Comparison of ENCODE assay signal across 8 cellular contexts in genomic region chr2:96342085-96342484, GRCh38. TPM values are rescaled to one million over a fixed set of nuclear protein-coding genes. Genes with fewer than 3 reads are reported as not detected.
A peak's percentile ranks its signal among the peaks of the same experiment; 100 is the strongest.
DNase-seq lines count a peak whose midpoint lies in the region; ATAC-seq and TF ChIP-seq lines count a peak whose summit lies in the region.

No MANE protein-coding gene starts in this region.

- no peak overlapping the region for H3K9ac ChIP-seq in GM23248

- in situ Hi-C loops in GM23248 (cut with MboI), result no loop called here

- H3K79me2 ChIP-seq in ACC112 (ENCODE audit: control insufficient read depth, insufficient read depth, low read length, unreplicated experiment) (peaks cover 42% of the 10 kb centered on the region), GM23248 (ENCODE audit: insufficient read depth) (peaks cover 52% of the 10 kb centered on the region)

- peaks cover 25% of the 10 kb centered on the region for H3K4me1 ChIP-seq in ACC112 (ENCODE audit: control insufficient read depth, insufficient read depth, low read length, unreplicated experiment)
- H3K4me1 ChIP-seq in GM23248 (ENCODE audit: insufficient read depth), result no peaks in the 10 kb centered on the region
- no peaks in the 10 kb centered on the region for H3K4me1 ChIP-seq in tibial nerve
- H3K4me1 ChIP-seq in heart left ventricle, result peaks cover 0 to 30% (median 0%) of the 10 kb centered on the region in 12 donors

- no peak for TF ChIP-seq EP300 in tibial nerve (IDR thresholded peaks at IDR 0.05)

- H3F3A ChIP-seq in GM23248 (ENCODE audit: insufficient read depth), result no peaks in the 10 kb centered on the region

- TF ChIP-seq CTCF in tibial nerve (IDR thresholded peaks at IDR 0.05), result no peak
- TF ChIP-seq CTCF in heart left ventricle (IDR thresholded peaks at IDR 0.05), result no peak

- no peaks in the 10 kb centered on the region for H3K9me2 ChIP-seq in GM23248 (ENCODE audit: insufficient read depth)

- intact Hi-C loops in heart left ventricle (cut with DNase I), result loop anchor here in 1 of 10 donors (5.0 kb wide), 1 partner anchor 35 kb away; the partner anchor contains the start of gene SNRNP200

- H3K4me3 ChIP-seq in ACC112 (ENCODE audit: low read depth, low read length) (no peak overlapping the region), GM23248 (no peak overlapping the region), tibial nerve (no peak overlapping the region), heart left ventricle (no peak overlapping the region)

- H4K20me1 ChIP-seq in GM23248 (ENCODE audit: insufficient read depth), result no peaks in the 10 kb centered on the region

- ATAC-seq in GM18870 (IDR thresholded peaks at IDR 0.05; ENCODE audit: unreplicated experiment) (no peak), heart left ventricle (no peak)

- H2AFZ ChIP-seq in ACC112 (ENCODE audit: low read length, unreplicated experiment), result no peak overlapping the region
- no peak overlapping the region for H2AFZ ChIP-seq in GM23248

- no peak overlapping the region for H3K4me2 ChIP-seq in GM23248 (ENCODE audit: unreplicated experiment)

- no peaks in the 10 kb centered on the region for H3K27me3 ChIP-seq in ACC112 (ENCODE audit: insufficient read depth, low read length)
- no peaks in the 10 kb centered on the region for H3K27me3 ChIP-seq in GM23248 (replicated peaks; ENCODE audit: insufficient read depth)
- no peaks in the 10 kb centered on the region for H3K27me3 ChIP-seq in tibial nerve
- no peaks in the 10 kb centered on the region for H3K27me3 ChIP-seq in heart left ventricle

- no peak for TF ChIP-seq POLR2A in tibial nerve (IDR thresholded peaks at IDR 0.05)
- no peak for TF ChIP-seq POLR2A in heart left ventricle (IDR thresholded peaks at IDR 0.05)

- H3K36me3 ChIP-seq in ACC112 (ENCODE audit: insufficient read depth, low read length) (peaks cover 17% of the 10 kb centered on the region; the same call in 1 of the 2 replicates), GM23248 (ENCODE audit: low read depth) (no peaks in the 10 kb centered on the region), tibial nerve (no peaks in the 10 kb centered on the region), heart left ventricle (peaks cover 0 to 5% (median 0%) of the 10 kb centered on the region in 9 donors)

- WGBS in GM23248 (ENCODE audit: low coverage in 1 of 2, low lambda C conversion rate in 2 of 2, missing lambda C conversion rate in 2 of 2), 2 experiments, result 81 to 85% methylated on average over 6 of the region's 6 CpGs
- 78% methylated on average over 6 of the region's 6 CpGs for WGBS in tibial nerve, 2 donors
- 82 to 85% (median 84%) methylated on average over 6 of the region's 6 CpGs for WGBS in heart left ventricle, 4 donors

- peak overlapping the region; percentile 72; the same call in 1 of the 2 replicates for H3K27ac ChIP-seq in ACC112 (ENCODE audit: low read depth, low read length)
- no peak overlapping the region for H3K27ac ChIP-seq in GM23248
- H3K27ac ChIP-seq in tibial nerve, result no peak overlapping the region
- H3K27ac ChIP-seq in heart left ventricle, result peak overlapping the region in 1 of 12 donors; percentile 73

- H3K9me3 ChIP-seq in GM23248 (ENCODE audit: low read depth), result no peaks in the 10 kb centered on the region
- no peaks in the 10 kb centered on the region for H3K9me3 ChIP-seq in tibial nerve
- no peaks in the 10 kb centered on the region for H3K9me3 ChIP-seq in heart left ventricle

- DNase-seq in GM23248 (peak; percentile 58), fibroblast of peridontal ligament (ENCODE audit: extremely low read depth) (peak; percentile 72), tibial nerve (ENCODE audit: low spot score in 2 of 2) (no peak), iPS-NIHi7 (ENCODE audit: extremely low spot score) (no peak), heart left ventricle (no peak)
- DNase-seq in activated CD4-positive, alpha-beta T cell treated with anti-CD3 and anti-CD28 coated beads for 4 hours, result peak; percentile 34 to 46

RNA-seq across cellular contexts. Expression of gene NCAPH, which starts 6.5 kb away (rescaled TPM):
- total RNA-seq in GM23248 (2014; rRNA removed; shearing (Covaris generic)), result 2.9 and 6.8 TPM in 2 replicates
- polyA plus RNA-seq in GM23248 (2016; fragmentation: Nextera tagmentation; extraction: Ambion mirVana), result 8.0 and 8.6 TPM in 2 replicates
- 1 to 10 TPM; 1.1 to 5.1 (median 2.9) TPM for total RNA-seq in tibial nerve
- 1 to 10 TPM in 1 of 9 donors, under 1 TPM in 8; 0.19 to 7.4 (median 0.48) TPM for total RNA-seq in heart left ventricle
- polyA plus RNA-seq in heart left ventricle, result under 1 TPM; 0.46 to 0.64 TPM

RNA-seq across cellular contexts. Expression of gene ITPRIPL1, which starts 17.0 kb away (rescaled TPM):
- total RNA-seq in GM23248 (2014; rRNA removed; shearing (Covaris generic)), result 0.25 and 0.32 TPM in 2 replicates
- polyA plus RNA-seq in GM23248 (2016; fragmentation: Nextera tagmentation; extraction: Ambion mirVana) (0.06 and 0.19 TPM in 2 replicates), heart left ventricle (under 1 TPM; 0.80 to 0.83 TPM)
- total RNA-seq in tibial nerve (1 to 10 TPM in 3 of 4 donors, under 1 TPM in 1; 0.98 to 4.2 (median 2.2) TPM), heart left ventricle (1 to 10 TPM in 7 of 9 donors, under 1 TPM in 2; 0.65 to 3.8 (median 1.5) TPM)

RNA-seq across cellular contexts. Expression of gene SNRNP200, which starts 36.7 kb away (rescaled TPM):
- total RNA-seq in GM23248 (2014; rRNA removed; shearing (Covaris generic)), result 30.6 and 34.2 TPM in 2 replicates
- polyA plus RNA-seq in GM23248 (2016; fragmentation: Nextera tagmentation; extraction: Ambion mirVana), result 40.5 and 41.8 TPM in 2 replicates
- total RNA-seq in tibial nerve, result 100 to 1,000 TPM in 1 of 4 donors, 10 to 100 TPM in 3; 79.4 to 106 (median 90.1) TPM
- 10 to 100 TPM; 54.6 to 85.5 (median 66.6) TPM for total RNA-seq in heart left ventricle
- polyA plus RNA-seq in heart left ventricle, result 10 to 100 TPM; 38.8 to 71.2 TPM

Comparison
In these comparisons a context has a peak if more than half of its experiments do, and no peak if none do; other contexts are left out.
1. DNase-seq: peak in GM23248 (single experiment), activated CD4-positive, alpha-beta T cell treated with anti-CD3 and anti-CD28 coated beads for 4 hours (2 of 2) and fibroblast of peridontal ligament (single experiment); none in tibial nerve (0 of 2), iPS-NIHi7 (single experiment) and heart left ventricle (0 of 5).